In the genomic region with DNA sequence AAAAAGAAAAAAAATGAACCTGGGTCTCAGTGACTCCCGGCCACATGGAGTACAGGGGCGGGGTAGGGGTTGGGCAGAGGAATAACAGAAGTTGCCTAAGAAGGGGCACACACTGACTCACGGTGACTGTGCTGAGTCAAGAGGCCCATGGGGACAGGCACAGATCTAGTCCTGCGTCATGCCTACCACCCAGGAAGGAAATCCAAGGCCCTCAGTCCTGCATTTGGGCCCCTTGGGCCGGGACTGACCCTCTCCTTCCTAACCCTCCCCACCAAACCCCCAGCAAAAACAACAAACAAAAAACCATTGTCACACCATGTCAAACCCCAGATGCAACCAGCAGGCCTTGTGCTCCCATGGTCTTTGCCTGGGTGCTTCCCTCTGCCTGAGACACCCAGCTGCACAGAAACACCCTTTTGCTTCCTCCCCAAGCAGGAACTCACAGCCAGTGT, we compare ENCODE assay signal across 11 cellular contexts. TPM values are rescaled to one million over a fixed set of nuclear protein-coding genes. Genes with fewer than 3 reads are reported as not detected.
DNase-seq lines count a peak whose midpoint lies in the region; ATAC-seq, FAIRE-seq and TF ChIP-seq lines count a peak whose summit lies in the region.
"Had no signal": no experiment of that assay in that cellular context is flagged by ENCODE, and none has a peak within 500 bp of the region (broad histone marks: within the 10 kb centered on the region; RNA-seq: fewer than 3 reads in every experiment).

No MANE protein-coding gene starts in this region.

- intact Hi-C loops in activated CD4-positive, alpha-beta T cell treated with anti-CD3 and anti-CD28 coated beads for 36 hours (cut with DNase I, micrococcal nuclease), result no loop called here

- no peaks in the 10 kb centered on the region for H3K9me3 ChIP-seq in astrocyte (ENCODE audit: insufficient read depth, low read depth, low read length)
- H3K9me3 ChIP-seq: prostate gland had no signal

- H3K36me3 ChIP-seq in astrocyte (ENCODE audit: insufficient read depth, low read length), result no peaks in the 10 kb centered on the region
- H3K36me3 ChIP-seq: prostate gland had no signal

- POLR2A ChIA-PET in activated CD4-positive, alpha-beta T cell treated with anti-CD3 and anti-CD28 coated beads for 36 hours (lab: Charles Lee), result no interaction called here

- no peaks in the 10 kb centered on the region for H3K4me1 Mint-ChIP-seq in activated CD4-positive, alpha-beta T cell treated with anti-CD3 and anti-CD28 coated beads for 36 hours
- no peaks in the 10 kb centered on the region for H3K4me1 Mint-ChIP-seq in astrocyte (ENCODE audit: low read depth, unreplicated experiment)
- no peaks in the 10 kb centered on the region for H3K4me1 Mint-ChIP-seq in activated naive CD8-positive, alpha-beta T cell treated with anti-CD3 and anti-CD28 coated beads for 36 hours

- H3K9ac ChIP-seq in astrocyte (ENCODE audit: low read length), result peak overlapping the region; percentile 38

- no peak overlapping the region for H3K4me3 ChIP-seq in astrocyte (ENCODE audit: insufficient read depth, low read depth, low read length)
- H3K4me3 ChIP-seq: prostate gland had no signal

- H3K36me3 Mint-ChIP-seq in activated CD4-positive, alpha-beta T cell treated with anti-CD3 and anti-CD28 coated beads for 36 hours (ENCODE audit: low read depth), result no peaks in the 10 kb centered on the region
- H3K36me3 Mint-ChIP-seq in astrocyte (ENCODE audit: low read depth, unreplicated experiment), result peaks cover 10% of the 10 kb centered on the region
- no peaks in the 10 kb centered on the region for H3K36me3 Mint-ChIP-seq in activated naive CD8-positive, alpha-beta T cell treated with anti-CD3 and anti-CD28 coated beads for 36 hours

- no peaks in the 10 kb centered on the region for H3K27me3 ChIP-seq in astrocyte (ENCODE audit: insufficient read depth, low read length)

- H3K4me1 ChIP-seq in astrocyte (ENCODE audit: insufficient read depth, low read length), result peaks cover 9% of the 10 kb centered on the region
- H3K4me1 ChIP-seq: prostate gland had no signal

- peak overlapping the region; percentile 20 for H3K4me2 ChIP-seq in astrocyte (ENCODE audit: low read length)

- no peak for TF ChIP-seq CTCF in astrocyte (IDR thresholded peaks at IDR 0.05; ENCODE audit: insufficient read depth, low read depth, low read length)

- no peak overlapping the region for H2AFZ ChIP-seq in astrocyte (ENCODE audit: low read depth, low read length)

- no peak overlapping the region for H3K27ac ChIP-seq in astrocyte (ENCODE audit: low read depth, low read length)
- H3K27ac ChIP-seq: 22Rv1, prostate gland had no signal

- FAIRE-seq in astrocyte (lab: Jason Lieb, UNC), result no peak

- no peaks in the 10 kb centered on the region for H3K79me2 ChIP-seq in astrocyte (ENCODE audit: insufficient read depth, low read length)

- H3K27me3 Mint-ChIP-seq in activated CD4-positive, alpha-beta T cell treated with anti-CD3 and anti-CD28 coated beads for 36 hours, result no peaks in the 10 kb centered on the region
- peaks cover 6% of the 10 kb centered on the region for H3K27me3 Mint-ChIP-seq in astrocyte (ENCODE audit: low read depth, unreplicated experiment)
- peaks cover 8% of the 10 kb centered on the region for H3K27me3 Mint-ChIP-seq in activated naive CD8-positive, alpha-beta T cell treated with anti-CD3 and anti-CD28 coated beads for 36 hours

- CTCF ChIA-PET in activated CD4-positive, alpha-beta T cell treated with anti-CD3 and anti-CD28 coated beads for 36 hours (lab: Charles Lee), result interaction anchor here (1.2 kb wide), 1 partner anchor 24 kb away, joined by 3 read pairs; no protein-coding TSS in a partner anchor

- no peak for DNase-seq in activated CD4-positive, alpha-beta T cell treated with anti-CD3 and anti-CD28 coated beads for 36 hours
- DNase-seq in activated CD4-positive, alpha-beta T cell treated with anti-CD3 and anti-CD28 coated beads, Interleukin-2, amount 50 U/mL, for 4 hours, result no peak
- DNase-seq in astrocyte (ENCODE audit: low read depth) (peak; percentile 35), left lobe of liver (ENCODE audit: low spot score) (no peak)
- no peak for DNase-seq in activated naive CD8-positive, alpha-beta T cell treated with anti-CD3 and anti-CD28 coated beads for 36 hours
- DNase-seq: activated T-cell treated with anti-CD3 and anti-CD28 coated beads, Interleukin-2, amount 50 U/mL, for 1 hour had no signal

- H3K4me3 Mint-ChIP-seq in activated CD4-positive, alpha-beta T cell treated with anti-CD3 and anti-CD28 coated beads for 36 hours, result no peak overlapping the region
- H3K4me3 Mint-ChIP-seq in astrocyte (ENCODE audit: unreplicated experiment), result no peak overlapping the region
- no peak overlapping the region for H3K4me3 Mint-ChIP-seq in activated naive CD8-positive, alpha-beta T cell treated with anti-CD3 and anti-CD28 coated beads for 36 hours

- no peaks in the 10 kb centered on the region for H3K9me3 Mint-ChIP-seq in activated CD4-positive, alpha-beta T cell treated with anti-CD3 and anti-CD28 coated beads for 36 hours (ENCODE audit: low read depth)
- peaks cover 2% of the 10 kb centered on the region for H3K9me3 Mint-ChIP-seq in astrocyte (ENCODE audit: unreplicated experiment)
- no peaks in the 10 kb centered on the region for H3K9me3 Mint-ChIP-seq in activated naive CD8-positive, alpha-beta T cell treated with anti-CD3 and anti-CD28 coated beads for 36 hours

- no peaks in the 10 kb centered on the region for H4K20me1 ChIP-seq in astrocyte (ENCODE audit: insufficient read depth, low read length)

- no peak overlapping the region for H3K27ac Mint-ChIP-seq in activated CD4-positive, alpha-beta T cell treated with anti-CD3 and anti-CD28 coated beads for 36 hours
- H3K27ac Mint-ChIP-seq in astrocyte (ENCODE audit: unreplicated experiment), result no peak overlapping the region
- no peak overlapping the region for H3K27ac Mint-ChIP-seq in activated naive CD8-positive, alpha-beta T cell treated with anti-CD3 and anti-CD28 coated beads for 36 hours

- ATAC-seq in activated CD4-positive, alpha-beta T cell treated with anti-CD3 and anti-CD28 coated beads for 36 hours, result peak; percentile 42
- peak; percentile 70 for ATAC-seq in left lobe of liver
- ATAC-seq in GM18519 (IDR thresholded peaks at IDR 0.05; ENCODE audit: low FRiP score, unreplicated experiment), result no peak
- ATAC-seq in GM21381 (IDR thresholded peaks at IDR 0.05; ENCODE audit: unreplicated experiment), result no peak
- ATAC-seq in HG03039 (IDR thresholded peaks at IDR 0.05; ENCODE audit: unreplicated experiment), result no peak

RNA-seq across cellular contexts. Expression of a gene that starts 9.6 kb away (rescaled TPM):
- under 1 TPM; 0.02 to 0.25 TPM for total RNA-seq in activated CD4-positive, alpha-beta T cell treated with anti-CD3 and anti-CD28 coated beads for 36 hours
- 162 and 219 TPM in 2 replicates for total RNA-seq in astrocyte
- 4.6 TPM for total RNA-seq in left lobe of liver
- under 1 TPM in 1 of 2 experiments, not detected in 1; 0.12 TPM for total RNA-seq in activated naive CD8-positive, alpha-beta T cell treated with anti-CD3 and anti-CD28 coated beads for 36 hours

RNA-seq across cellular contexts. Expression of a gene that starts 21.9 kb away (rescaled TPM):
- total RNA-seq in activated CD4-positive, alpha-beta T cell treated with anti-CD3 and anti-CD28 coated beads for 36 hours, result under 1 TPM in 1 of 2 experiments, not detected in 1; 0.09 TPM
- total RNA-seq in astrocyte (0.54 and 0.87 TPM in 2 replicates), left lobe of liver (0.15 TPM)
- total RNA-seq in activated naive CD8-positive, alpha-beta T cell treated with anti-CD3 and anti-CD28 coated beads for 36 hours, result not detected

Comparison
In these comparisons a context has a peak if more than half of its experiments do, and no peak if none do; other contexts are left out.
1. ATAC-seq: peak in activated CD4-positive, alpha-beta T cell treated with anti-CD3 and anti-CD28 coated beads for 36 hours (single experiment) and left lobe of liver (single experiment); none in GM18519 (single experiment), GM21381 (single experiment) and HG03039 (single experiment).
2. RNA of a gene that starts 9.6 kb away (total RNA-seq): 162 to 219 TPM in astrocyte; 4.6 TPM in left lobe of liver (single experiment), 0.02 to 0.25 TPM in activated CD4-positive, alpha-beta T cell treated with anti-CD3 and anti-CD28 coated beads for 36 hours and 0.12 TPM in activated naive CD8-positive, alpha-beta T cell treated with anti-CD3 and anti-CD28 coated beads for 36 hours; every median in the first group is over 10 times any median in the second.